Comparison of ENCODE assay signal across 10 cellular contexts in the genomic region with DNA sequence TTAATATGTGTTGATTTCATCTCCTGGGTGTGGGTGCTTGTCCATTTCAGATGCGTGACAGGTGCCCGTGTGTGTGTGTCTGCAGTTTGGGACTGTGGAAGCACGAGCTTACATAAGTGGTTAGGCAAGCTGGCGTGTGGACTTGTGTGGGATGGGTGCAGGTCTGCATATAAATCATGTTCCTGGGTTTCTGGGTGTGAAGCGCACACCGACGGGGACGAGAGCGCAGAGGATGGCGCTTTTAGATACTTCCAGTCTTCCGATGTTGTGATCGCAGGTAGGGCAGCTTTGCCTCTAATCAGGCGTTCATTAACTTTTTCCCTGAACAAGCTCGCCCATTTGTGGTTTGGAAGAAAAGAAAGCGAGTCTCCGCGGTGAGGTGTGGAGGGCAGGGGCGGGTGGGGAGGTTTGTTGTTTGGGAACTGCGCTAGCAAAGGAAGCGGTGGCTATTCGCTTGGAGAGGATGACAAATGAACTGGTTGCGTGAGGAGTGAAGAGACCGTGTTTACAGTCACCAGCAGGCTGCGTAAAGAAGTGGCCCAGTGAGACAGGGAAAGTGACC. TPM values are rescaled to one million over a fixed set of nuclear protein-coding genes. Genes with fewer than 3 reads are reported as not detected.
DNase-seq lines count a peak whose midpoint lies in the region; ATAC-seq, FAIRE-seq and TF ChIP-seq lines count a peak whose summit lies in the region.
"Had no signal": no experiment of that assay in that cellular context is flagged by ENCODE, and none has a peak within 500 bp of the region (broad histone marks: within the 10 kb centered on the region; RNA-seq: fewer than 3 reads in every experiment).

No MANE protein-coding gene starts in this region.

- no peak overlapping the region for H3K27ac Mint-ChIP-seq in natural killer cell treated with Interleukin-12 subunit alpha and Interleukin-12 subunit beta and Interleukin-15 and Interleukin-18, amount 100 ng/mL, for 72 hours
- H3K27ac Mint-ChIP-seq in natural killer cell, result no peak overlapping the region
- no peak overlapping the region for H3K27ac Mint-ChIP-seq in activated naive CD8-positive, alpha-beta T cell treated with anti-CD3 and anti-CD28 coated beads, Interleukin-2, amount 50 U/mL, for 24 hours

- H3K4me1 Mint-ChIP-seq in natural killer cell treated with Interleukin-12 subunit alpha and Interleukin-12 subunit beta and Interleukin-15 and Interleukin-18, amount 100 ng/mL, for 72 hours (ENCODE audit: low read depth in 2 of 2), result no peaks in the 10 kb centered on the region
- no peaks in the 10 kb centered on the region for H3K4me1 Mint-ChIP-seq in natural killer cell
- peaks cover 17% of the 10 kb centered on the region for H3K4me1 Mint-ChIP-seq in activated naive CD8-positive, alpha-beta T cell treated with anti-CD3 and anti-CD28 coated beads, Interleukin-2, amount 50 U/mL, for 24 hours

- TF ChIP-seq POLR2A in GM12891 (IDR thresholded peaks at IDR 0.05; ENCODE audit: low read depth, low read length), result no peak

- H3K9me3 ChIP-seq in lower lobe of right lung, result no peaks in the 10 kb centered on the region
- H3K9me3 ChIP-seq: transverse colon had no signal

- intact Hi-C loops in natural killer cell (cut with micrococcal nuclease), result no loop called here
- intact Hi-C loops in lower lobe of right lung (cut with DNase I), result no loop called here

- no peak for ATAC-seq in natural killer cell treated with Interleukin-12 subunit alpha and Interleukin-12 subunit beta and Interleukin-15 and Interleukin-18, amount 100 ng/mL, for 72 hours
- ATAC-seq in natural killer cell (no peak), lower lobe of right lung (peak in 1 of 2 donors; percentile 40), GM18511 (IDR thresholded peaks at IDR 0.05; ENCODE audit: unreplicated experiment) (no peak)
- peak; percentile 74 for ATAC-seq in activated naive CD8-positive, alpha-beta T cell treated with anti-CD3 and anti-CD28 coated beads, Interleukin-2, amount 50 U/mL, for 24 hours

- TF ChIP-seq CTCF in natural killer cell (IDR thresholded peaks at IDR 0.05) (no peak), lower lobe of right lung (IDR thresholded peaks at IDR 0.05) (no peak)

- peak overlapping the region; percentile 49 for H3K4me3 ChIP-seq in lower lobe of right lung

- peak overlapping the region; percentile 50 for H3K4me3 Mint-ChIP-seq in natural killer cell treated with Interleukin-12 subunit alpha and Interleukin-12 subunit beta and Interleukin-15 and Interleukin-18, amount 100 ng/mL, for 72 hours
- no peak overlapping the region for H3K4me3 Mint-ChIP-seq in natural killer cell
- H3K4me3 Mint-ChIP-seq in activated naive CD8-positive, alpha-beta T cell treated with anti-CD3 and anti-CD28 coated beads, Interleukin-2, amount 50 U/mL, for 24 hours, result peak overlapping the region; percentile 55

- no peaks in the 10 kb centered on the region for H3K36me3 Mint-ChIP-seq in natural killer cell treated with Interleukin-12 subunit alpha and Interleukin-12 subunit beta and Interleukin-15 and Interleukin-18, amount 100 ng/mL, for 72 hours
- H3K36me3 Mint-ChIP-seq in natural killer cell, result no peaks in the 10 kb centered on the region
- no peaks in the 10 kb centered on the region for H3K36me3 Mint-ChIP-seq in activated naive CD8-positive, alpha-beta T cell treated with anti-CD3 and anti-CD28 coated beads, Interleukin-2, amount 50 U/mL, for 24 hours (ENCODE audit: low read depth)

- peaks cover 46% of the 10 kb centered on the region for H3K27me3 ChIP-seq in lower lobe of right lung (ENCODE audit: low read depth)

- DNase-seq in natural killer cell treated with Interleukin-12 subunit alpha and Interleukin-12 subunit beta and Interleukin-15 and Interleukin-18, amount 100 ng/mL, for 72 hours (ENCODE audit: low spot score), result no peak
- no peak for DNase-seq in natural killer cell
- peak; percentile 4 for DNase-seq in activated naive CD8-positive, alpha-beta T cell treated with anti-CD3 and anti-CD28 coated beads, Interleukin-2, amount 50 U/mL, for 24 hours
- no peak for DNase-seq in lower lobe of right lung
- no peak for DNase-seq in urothelium cell line (ENCODE audit: low spot score)
- DNase-seq in HT-29 (ENCODE audit: low spot score), result no peak
- DNase-seq in GM12891 (ENCODE audit: insufficient read length, low spot score), result no peak
- DNase-seq: EL, transverse colon had no signal

- no peaks in the 10 kb centered on the region for H3K9me3 Mint-ChIP-seq in natural killer cell treated with Interleukin-12 subunit alpha and Interleukin-12 subunit beta and Interleukin-15 and Interleukin-18, amount 100 ng/mL, for 72 hours
- H3K9me3 Mint-ChIP-seq in natural killer cell, result no peaks in the 10 kb centered on the region
- no peaks in the 10 kb centered on the region for H3K9me3 Mint-ChIP-seq in activated naive CD8-positive, alpha-beta T cell treated with anti-CD3 and anti-CD28 coated beads, Interleukin-2, amount 50 U/mL, for 24 hours

- peaks cover 15% of the 10 kb centered on the region for H3K4me1 ChIP-seq in lower lobe of right lung

- FAIRE-seq in urothelium cell line (lab: Jason Lieb, UNC) (peak; percentile 95), GM12891 (lab: Jason Lieb, UNC) (no peak)

- H3K27me3 Mint-ChIP-seq in natural killer cell treated with Interleukin-12 subunit alpha and Interleukin-12 subunit beta and Interleukin-15 and Interleukin-18, amount 100 ng/mL, for 72 hours, result peaks cover 48 to 70% of the 10 kb centered on the region in 2 donors
- H3K27me3 Mint-ChIP-seq in natural killer cell (ENCODE audit: low read depth in 2 of 2), result peaks cover 28 to 70% of the 10 kb centered on the region in 2 donors
- peaks cover 52% of the 10 kb centered on the region for H3K27me3 Mint-ChIP-seq in activated naive CD8-positive, alpha-beta T cell treated with anti-CD3 and anti-CD28 coated beads, Interleukin-2, amount 50 U/mL, for 24 hours

- no peaks in the 10 kb centered on the region for H3K36me3 ChIP-seq in lower lobe of right lung
- H3K36me3 ChIP-seq: transverse colon had no signal

- H3K27ac ChIP-seq in lower lobe of right lung, result no peak overlapping the region
- H3K27ac ChIP-seq: transverse colon had no signal

TF ChIP-seq in GM12891, 5 proteins besides CTCF, POLR2A, EP300 and RAD21:
- TF ChIP-seq POLR2AphosphoS5 (IDR thresholded peaks at IDR 0.05; ENCODE audit: low read depth, low read length) (no peak), SPI1 (IDR thresholded peaks at IDR 0.05; ENCODE audit: low read depth, low read length) (no peak), POU2F2 (IDR thresholded peaks at IDR 0.05; ENCODE audit: low read depth, low read length) (no peak)

RNA-seq across cellular contexts. Expression of gene RGS6, which starts 0.9 kb away (rescaled TPM):
- under 1 TPM in 1 of 2 donors, not detected in 1; 0.08 TPM for total RNA-seq in natural killer cell treated with Interleukin-12 subunit alpha and Interleukin-12 subunit beta and Interleukin-15 and Interleukin-18, amount 100 ng/mL, for 72 hours
- total RNA-seq in natural killer cell, result 1 to 10 TPM in 1 of 3 donors, under 1 TPM in 1, not detected in 1; 0.75 to 1.4 TPM
- 2.5 TPM for total RNA-seq in lower lobe of right lung
- not detected in 2 replicates for total RNA-seq in HT-29 (2014; rRNA removed; shearing (Covaris generic))
- 1.8 TPM for polyA plus RNA-seq in GM12891 (2012; ENCODE audit: low read depth, missing spikeins)
